Comparison of ENCODE assay signal across 23 cellular contexts in genomic region chr5:175681975-175682354, GRCh38. TPM values are rescaled to one million over a fixed set of nuclear protein-coding genes. Genes with fewer than 3 reads are reported as not detected.
DNase-seq lines count a peak whose midpoint lies in the region; ATAC-seq and TF ChIP-seq lines count a peak whose summit lies in the region.
"Had no signal": no experiment of that assay in that cellular context is flagged by ENCODE, and none has a peak within 500 bp of the region (broad histone marks: within the 10 kb centered on the region; RNA-seq: fewer than 3 reads in every experiment).

No MANE protein-coding gene starts in this region.

- DNase-seq in Right ventricle myocardium inferior (ENCODE audit: missing footprints): no peak
- DNase-seq in mesenteric fat pad (ENCODE audit: low spot score): peak; percentile 49
- DNase-seq in stomach: no peak
- DNase-seq in tibial nerve (ENCODE audit: low spot score in 2 of 2): no peak
- DNase-seq in kidney glomerular epithelial cell (lab: John Stamatoyannopoulos, UW): no peak
- DNase-seq: activated CD4-positive, alpha-beta T cell treated with anti-CD3 and anti-CD28 coated beads for 4 hours; activated CD8-positive, alpha-beta memory T cell treated with anti-CD3 and anti-CD28 coated beads for 24 hours; activated effector memory CD4-positive, alpha-beta T cell treated with anti-CD3 and anti-CD28 coated beads, Interleukin-2, amount 50 U/mL, for 16 hours; body of pancreas; EL; foreskin fibroblast; NCI-H446; small intestine; stimulated activated CD4-positive, alpha-beta T cell treated with anti-CD3 and anti-CD28 coated beads, Interleukin-1b, Interleukin-23, amount 100 ng/mL, for 48 hours; T-helper 2 cell; upper lobe of left lung had no signal

- 60 to 83% (median 70%) methylated on average over 12 of the region's 12 CpGs for WGBS in stomach, 5 donors
- 61 to 65% methylated on average over 12 of the region's 12 CpGs for WGBS in tibial nerve, 2 donors

- H3K36me3 ChIP-seq in stomach (peaks cover 11 to 38% (median 23%) of the 10 kb centered on the region in 4 donors), tibial nerve (no peaks in the 10 kb centered on the region)
- H3K36me3 ChIP-seq: neural progenitor cell, upper lobe of left lung had no signal

- H3K27ac ChIP-seq in angular gyrus (ENCODE audit: low read depth, low read length): peak overlapping the region; percentile 54
- peak overlapping the region in 3 of 5 donors; percentile 25 to 59 (median 39) for H3K27ac ChIP-seq in stomach
- no peak overlapping the region for H3K27ac ChIP-seq in tibial nerve
- H3K27ac ChIP-seq: body of pancreas, C4-2B, neural progenitor cell, RWPE1, upper lobe of left lung had no signal

- intact Hi-C loops in Right ventricle myocardium inferior (cut with DNase I) (no loop called here), stomach (cut with DNase I; ENCODE audit: low total_unique reads) (no loop called here)

- H3K9me3 ChIP-seq in stomach (no peaks in the 10 kb centered on the region), tibial nerve (peaks cover 0 to 5% (median 0%) of the 10 kb centered on the region in 4 donors)
- H3K9me3 ChIP-seq: body of pancreas, upper lobe of left lung had no signal

- TF ChIP-seq POLR2A in stomach (IDR thresholded peaks at IDR 0.05) (no peak), tibial nerve (IDR thresholded peaks at IDR 0.05) (no peak)

- TF ChIP-seq CTCF in stomach (IDR thresholded peaks at IDR 0.05): no peak
- no peak for TF ChIP-seq CTCF in tibial nerve (IDR thresholded peaks at IDR 0.05)

- H3K4me3 ChIP-seq in stomach: no peak overlapping the region
- H3K4me3 ChIP-seq in tibial nerve: no peak overlapping the region
- H3K4me3 ChIP-seq: body of pancreas, neural progenitor cell, upper lobe of left lung had no signal

- H3K4me1 ChIP-seq in stomach (peaks cover 28 to 63% (median 42%) of the 10 kb centered on the region in 4 donors), tibial nerve (no peaks in the 10 kb centered on the region)
- H3K4me1 ChIP-seq: neural progenitor cell had no signal

- H3K27me3 ChIP-seq in stomach: no peaks in the 10 kb centered on the region
- H3K27me3 ChIP-seq in tibial nerve: no peaks in the 10 kb centered on the region
- H3K27me3 ChIP-seq: neural progenitor cell, upper lobe of left lung had no signal

- TF ChIP-seq EP300 in stomach (IDR thresholded peaks at IDR 0.05) (no peak), tibial nerve (IDR thresholded peaks at IDR 0.05) (no peak)

- peak; percentile 54 for ATAC-seq in Right ventricle myocardium inferior
- no peak for ATAC-seq in GM19397 (IDR thresholded peaks at IDR 0.05; ENCODE audit: unreplicated experiment)
- ATAC-seq: body of pancreas, esophagus mucosa, SK-N-SH treated with all-trans-retinoic acid at 6 μM for 48 hours had no signal

RNA-seq across cellular contexts. Expression of gene HRH2, which starts 24.1 kb away (rescaled TPM):
- total RNA-seq in Right ventricle myocardium inferior (46.6 TPM), mesenteric fat pad (12.5 TPM), stomach (10 to 100 TPM in 2 of 5 donors, 1 to 10 TPM in 1, under 1 TPM in 2; 0.58 to 44.6 (median 5.0) TPM), tibial nerve (1 to 10 TPM in 3 of 4 donors, under 1 TPM in 1; 0.84 to 9.3 (median 3.4) TPM)
- polyA plus RNA-seq in stomach: 10 to 100 TPM in 1 of 3 donors, 1 to 10 TPM in 2; 4.0 to 11.3 (median 4.3) TPM

Comparison
In these comparisons a context has a peak if more than half of its experiments do, and no peak if none do; other contexts are left out.
1. H3K27ac ChIP-seq: peak in angular gyrus (single experiment) and stomach (3 of 5); none in tibial nerve (0 of 4).